Comparison of ENCODE assay signal across 18 cellular contexts in the genomic region with DNA sequence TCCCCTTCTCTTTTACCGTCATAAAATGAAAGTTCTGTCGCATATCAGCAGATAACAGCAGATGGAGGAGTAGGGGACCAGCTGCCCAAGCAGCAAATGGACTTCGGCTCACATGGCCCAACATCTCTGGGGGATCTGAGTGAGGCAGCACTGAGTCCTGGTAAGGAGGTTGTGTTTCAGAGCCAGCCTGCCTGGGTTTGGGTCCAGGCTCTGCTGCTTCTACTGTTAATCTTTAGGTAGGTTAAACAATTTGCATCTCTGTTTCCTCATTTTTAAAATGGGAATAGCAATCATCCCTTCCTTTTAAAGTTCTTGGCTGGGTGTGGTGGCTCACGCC.
DNase-seq lines count a peak whose midpoint lies in the region; TF ChIP-seq lines count a peak whose summit lies in the region.
"Had no signal": no experiment of that assay in that cellular context is flagged by ENCODE, and none has a peak within 500 bp of the region (broad histone marks: within the 10 kb centered on the region; RNA-seq: fewer than 3 reads in every experiment).

No MANE protein-coding gene starts in this region.

- H4K5ac ChIP-seq in H9 (ENCODE audit: insufficient read length, low read depth, low read length) = no peak overlapping the region

- H3K56ac ChIP-seq in H9 (ENCODE audit: insufficient read length, low read depth, low read length) = no peak overlapping the region

- no peak overlapping the region for H3T11ph ChIP-seq in H9 (ENCODE audit: low read length)

- H2AK5ac ChIP-seq in H9 (ENCODE audit: insufficient read length, low read length) = no peak overlapping the region

- H3K27me3 Mint-ChIP-seq in neural progenitor cell (ENCODE audit: insufficient read depth, low read depth) (peaks cover 11% of the 10 kb centered on the region), H9 (ENCODE audit: low read depth) (peaks cover 25% of the 10 kb centered on the region)

- no peak overlapping the region for H4K91ac ChIP-seq in H9 (ENCODE audit: insufficient read length, low read depth, low read length)

- H3K36me3 ChIP-seq in BE2C (no peaks in the 10 kb centered on the region), Loucy (ENCODE audit: insufficient read depth, low read length) (no peaks in the 10 kb centered on the region), neural progenitor cell (no peaks in the 10 kb centered on the region)
- H3K36me3 ChIP-seq: BLaER1, SJSA1 had no signal

- H3K9me2 ChIP-seq in Loucy (replicated peaks; ENCODE audit: low read depth, low read length) = no peaks in the 10 kb centered on the region

- H2BK5ac ChIP-seq in H9 (ENCODE audit: insufficient read length, low read length) = no peak overlapping the region

- H3K27me3 ChIP-seq in BE2C (no peaks in the 10 kb centered on the region; the same call in 1 of the 2 replicates), Loucy (ENCODE audit: insufficient read depth, low read length, poor library complexity, severe bottlenecking) (no peaks in the 10 kb centered on the region), neural progenitor cell (no peaks in the 10 kb centered on the region), H9 (ENCODE audit: insufficient read depth, low read length) (no peaks in the 10 kb centered on the region)
- H3K27me3 ChIP-seq: BLaER1, SJSA1 had no signal

- no peaks in the 10 kb centered on the region for H3K9me3 ChIP-seq in BE2C
- no peaks in the 10 kb centered on the region for H3K9me3 ChIP-seq in Loucy (ENCODE audit: insufficient read depth, low read depth, low read length)
- no peaks in the 10 kb centered on the region for H3K9me3 ChIP-seq in neural progenitor cell (ENCODE audit: low read depth)
- no peaks in the 10 kb centered on the region for H3K9me3 ChIP-seq in H9 (ENCODE audit: control insufficient read depth, low read depth, low read length)
- H3K9me3 ChIP-seq: BLaER1, SJSA1 had no signal

- no peaks in the 10 kb centered on the region for H3K79me1 ChIP-seq in H9 (ENCODE audit: insufficient read depth, low read depth, low read length, poor library complexity, severe bottlenecking)

- H3K4ac ChIP-seq in H9 (ENCODE audit: low read depth, low read length) = no peak overlapping the region

- H3K79me2 ChIP-seq in Loucy (ENCODE audit: insufficient read depth, low read length) (no peaks in the 10 kb centered on the region), neural progenitor cell (ENCODE audit: low read depth) (no peaks in the 10 kb centered on the region), H9 (ENCODE audit: insufficient read depth, low read length) (no peaks in the 10 kb centered on the region)

- H3K4me2 ChIP-seq in Loucy (ENCODE audit: low read depth, low read length, poor library complexity, severe bottlenecking) (no peak overlapping the region), neural progenitor cell (no peak overlapping the region), H9 (ENCODE audit: insufficient read depth, insufficient read length, low read length) (no peak overlapping the region)
- H3K4me2 ChIP-seq: BLaER1 had no signal

- no peak overlapping the region for H3K9ac ChIP-seq in Loucy (ENCODE audit: low read depth, low read length, poor library complexity, severe bottlenecking)
- no peak overlapping the region for H3K9ac ChIP-seq in neural progenitor cell
- H3K9ac ChIP-seq in H9 (ENCODE audit: extremely low read depth, insufficient read length, low read length) = no peak overlapping the region
- H3K9ac ChIP-seq: BLaER1 had no signal

- no peaks in the 10 kb centered on the region for H4K20me1 ChIP-seq in Loucy (ENCODE audit: insufficient read depth, low read length, poor library complexity, severe bottlenecking)
- H4K20me1 ChIP-seq in neural progenitor cell (ENCODE audit: low read depth) = no peaks in the 10 kb centered on the region
- no peaks in the 10 kb centered on the region for H4K20me1 ChIP-seq in H9 (ENCODE audit: control insufficient read depth, insufficient read depth, insufficient read length)
- H4K20me1 ChIP-seq: BLaER1 had no signal

- H3K4me3 ChIP-seq in BE2C (ENCODE audit: low read depth, low read length) (peak overlapping the region; percentile 48), Loucy (ENCODE audit: low read length, poor library complexity, severe bottlenecking) (no peak overlapping the region), neural progenitor cell (no peak overlapping the region)
- H3K4me3 ChIP-seq: BLaER1, SJSA1 had no signal

- H2AFZ ChIP-seq in Loucy (ENCODE audit: low read length) = 0 out of 2 replicates have a peak overlapping the region, but pooled peaks have one; percentile 51
- H2AFZ ChIP-seq in neural progenitor cell (replicated peaks) = peak overlapping the region; percentile 56
- H2AFZ ChIP-seq in H9 (ENCODE audit: low read length) = no peak overlapping the region

- H2BK20ac ChIP-seq in H9 (ENCODE audit: low read depth, low read length, poor library complexity, severe bottlenecking) = no peak overlapping the region

- H3K23me2 ChIP-seq in H9 (ENCODE audit: insufficient read length, low read depth, low read length, poor library complexity, severe bottlenecking) = no peaks in the 10 kb centered on the region

- no peak overlapping the region for H4K8ac ChIP-seq in H9 (replicated peaks; ENCODE audit: insufficient read length, low read depth, low read length)

- no peak overlapping the region for H3K4me3 Mint-ChIP-seq in neural progenitor cell
- no peak overlapping the region for H3K4me3 Mint-ChIP-seq in H9
- H3K4me3 Mint-ChIP-seq: CD4-positive, alpha-beta memory T cell had no signal

- H3K9me3 Mint-ChIP-seq in neural progenitor cell (peaks cover 28% of the 10 kb centered on the region), H9 (no peaks in the 10 kb centered on the region; a peak in 1 of 5 replicates)
- H3K9me3 Mint-ChIP-seq: CD4-positive, alpha-beta memory T cell had no signal

- no CpG with 5 or more reads among the region's 4 CpGs for WGBS in H9 (ENCODE audit: extremely low coverage, insufficient read length, low lambda C conversion rate)

- H3K4me1 ChIP-seq in BE2C = no peaks in the 10 kb centered on the region; the same call in 1 of the 2 replicates
- no peaks in the 10 kb centered on the region for H3K4me1 ChIP-seq in Loucy (ENCODE audit: insufficient read depth, low read length, poor library complexity, severe bottlenecking)
- H3K4me1 ChIP-seq in neural progenitor cell = no peaks in the 10 kb centered on the region
- H3K4me1 ChIP-seq in H9 (ENCODE audit: insufficient read depth, low read length) = no peaks in the 10 kb centered on the region
- H3K4me1 ChIP-seq: BLaER1, SJSA1 had no signal

- no peak for TF ChIP-seq CTCF in BE2C (IDR thresholded peaks at IDR 0.05; ENCODE audit: low read depth, low read length)
- TF ChIP-seq CTCF in Loucy (conservative IDR thresholded peaks at IDR 0.05; ENCODE audit: low read length) = no peak
- TF ChIP-seq CTCF in VCaP (conservative IDR thresholded peaks at IDR 0.05) = no peak
- no peak for TF ChIP-seq CTCF in neural progenitor cell (IDR thresholded peaks at IDR 0.05)
- no peak for TF ChIP-seq CTCF in H9 (conservative IDR thresholded peaks at IDR 0.05)

- H3K36me3 Mint-ChIP-seq in neural progenitor cell (peaks cover 13% of the 10 kb centered on the region), H9 (ENCODE audit: insufficient read depth in 1 of 3, low read depth in 3 of 3) (no peaks in the 10 kb centered on the region)
- H3K36me3 Mint-ChIP-seq: CD4-positive, alpha-beta memory T cell had no signal

- H3K27ac ChIP-seq in VCaP (peak overlapping the region; percentile 40; the same call in 1 of the 2 replicates), neural progenitor cell (no peak overlapping the region), H9 (ENCODE audit: insufficient read length, low read depth, low read length) (no peak overlapping the region)
- H3K27ac ChIP-seq: BLaER1, SJSA1 had no signal

- no peak overlapping the region for H2BK120ac ChIP-seq in H9 (ENCODE audit: low read depth, low read length, poor library complexity, severe bottlenecking)

- H3K18ac ChIP-seq in H9 (ENCODE audit: insufficient read length, low read depth, low read length) = no peak overlapping the region

- DNase-seq in BE2C = no peak
- DNase-seq in neural progenitor cell (ENCODE audit: low spot score) = no peak
- no peak for DNase-seq in DMS153 (lab: John Stamatoyannopoulos, UW)
- no peak for DNase-seq in NCI-H2029 (lab: John Stamatoyannopoulos, UW)
- no peak for DNase-seq in H9
- no peak for DNase-seq in HuH-7 (ENCODE audit: low spot score)
- DNase-seq: HCEC 1CT; NCI-H1092; NCI-H1436; NCI-H187 treated with DMSO at 0.1 percent for 48 hours; NCI-H226; NCI-H748 treated with DMSO at 0.1 percent for 48 hours; NK-92 treated with Interleukin-12 subunit alpha and Interleukin-12 subunit beta, amount 100 ng/mL, for 24 hours had no signal

- no peak overlapping the region for H3K23ac ChIP-seq in H9 (ENCODE audit: insufficient read length, low read depth, low read length)

- H3F3A ChIP-seq in Loucy (ENCODE audit: low read depth) (no peaks in the 10 kb centered on the region), neural progenitor cell (ENCODE audit: low read depth) (no peaks in the 10 kb centered on the region)

- no peak overlapping the region for H2BK15ac ChIP-seq in H9 (ENCODE audit: low read depth, low read length)

- H3K14ac ChIP-seq in H9 (ENCODE audit: insufficient read depth, low read length) = no peak overlapping the region

- H3K27ac Mint-ChIP-seq in neural progenitor cell (peak overlapping the region; percentile 87), H9 (no peak overlapping the region)
- H3K27ac Mint-ChIP-seq: CD4-positive, alpha-beta memory T cell had no signal

- H2BK12ac ChIP-seq in H9 (ENCODE audit: insufficient read length, low read depth, low read length) = no peak overlapping the region

- peaks cover 21% of the 10 kb centered on the region for H3K4me1 Mint-ChIP-seq in neural progenitor cell
- peaks cover 7 to 17% of the 10 kb centered on the region in 2 experiments; a peak in 3 of 4 replicates for H3K4me1 Mint-ChIP-seq in H9
